Comparison of ENCODE assay signal across 10 cellular contexts in genomic region chr7:137342751-137343482, GRCh38. TPM values are rescaled to one million over a fixed set of nuclear protein-coding genes. Genes with fewer than 3 reads are reported as not detected.
A peak's percentile ranks its signal among the peaks of the same experiment; 100 is the strongest.
DNase-seq lines count a peak whose midpoint lies in the region; ATAC-seq, FAIRE-seq and TF ChIP-seq lines count a peak whose summit lies in the region.
"Had no signal": no experiment of that assay in that cellular context is flagged by ENCODE, and none has a peak within 500 bp of the region (broad histone marks: within the 10 kb centered on the region; RNA-seq: fewer than 3 reads in every experiment).

No MANE protein-coding gene starts in this region.

- H3K4me1 ChIP-seq in ES-I3 (ENCODE audit: insufficient read depth, low read length) (peaks cover 15% of the 10 kb centered on the region), K562 (replicated peaks in 1 of 2; ENCODE audit: control insufficient read depth in 2 of 2, insufficient read depth in 2 of 2, low read length in 2 of 2) (no peaks in the 10 kb centered on the region), iPS DF 6.9 (ENCODE audit: control insufficient read depth, insufficient read depth, low read length) (no peaks in the 10 kb centered on the region), rectal smooth muscle tissue (ENCODE audit: control insufficient read depth, insufficient read depth, low read length) (peaks cover 7% of the 10 kb centered on the region)

- no TSS peak for BruUV-seq in K562 (replicated peaks; lab: Mats Ljungman, UMichigan)

- intact Hi-C loops in K562 (cut with micrococcal nuclease), result no loop called here

- H3K79me2 ChIP-seq in K562 (ENCODE audit: control insufficient read depth, insufficient read depth, low read length), result no peaks in the 10 kb centered on the region

- POLR2A ChIA-PET in K562 (lab: Yijun Ruan, JAX), result interaction anchor here (0.8 kb wide), 1 partner anchor 133 kb away, joined by 4 read pairs; no protein-coding TSS in a partner anchor

- no peak overlapping the region for H3K4me3 ChIP-seq in K562
- H3K4me3 ChIP-seq in iPS DF 6.9 (ENCODE audit: low read length), result peak overlapping the region; percentile 15; the same call in 1 of the 2 replicates
- H3K4me3 ChIP-seq in rectal smooth muscle tissue (ENCODE audit: low read length), result peak overlapping the region; percentile 71

- CTCF ChIA-PET in K562 (lab: Yijun Ruan, JAX; ENCODE audit: low intra/inter-chr PET ratio), result no interaction called here

- ATAC-seq in K562 (no peak), GM21717 (IDR thresholded peaks at IDR 0.05; ENCODE audit: unreplicated experiment) (no peak)
- ATAC-seq: natural killer cell had no signal

- DNase-seq in K562 (ENCODE audit: extremely low read depth in 1 of 4, low spot score in 3 of 4), result no peak
- DNase-seq in iPS DF 6.9 (ENCODE audit: low read depth, low spot score), result no peak
- no peak for DNase-seq in UCSD-AML1 (lab: John Stamatoyannopoulos, UW; ENCODE audit: unreplicated experiment)
- DNase-seq in DMS153 (lab: John Stamatoyannopoulos, UW), result no peak
- no peak for DNase-seq in RPMI8226
- DNase-seq: DND-41, natural killer cell had no signal

- H2AFZ ChIP-seq in K562 (ENCODE audit: low read depth, low read length), result no peak overlapping the region

- TF ChIP-seq POLR2A in K562 (conservative IDR thresholded peaks at IDR 0.05), result no peak

- no peak overlapping the region for H3K4me2 ChIP-seq in K562 (ENCODE audit: insufficient read depth, low read length)

- no peaks in the 10 kb centered on the region for H3K9me3 ChIP-seq in ES-I3 (ENCODE audit: control insufficient read depth, insufficient read depth, low read length)
- H3K9me3 ChIP-seq in K562 (replicated peaks; ENCODE audit: control insufficient read depth, insufficient read depth, low read depth, low read length), result 0 out of 2 replicates have a peak, but pooled peaks cover 2% of the 10 kb centered on the region
- no peaks in the 10 kb centered on the region for H3K9me3 ChIP-seq in iPS DF 6.9 (ENCODE audit: control insufficient read depth, insufficient read depth, low read length)

- no peak for TF ChIP-seq EP300 in K562 (IDR thresholded peaks at IDR 0.05; ENCODE audit: low read length)

- no peak for FAIRE-seq in K562 (lab: Jason Lieb, UNC)

- TF ChIP-seq RAD21 in K562 (CRISPR knock-in tag; conservative IDR thresholded peaks at IDR 0.05 in 1 of 2, IDR thresholded peaks at IDR 0.05 in 1 of 2), result no peak

- no peaks in the 10 kb centered on the region for H3K9me1 ChIP-seq in K562 (ENCODE audit: control insufficient read depth, insufficient read depth, low read length)

- TF ChIP-seq CTCF in K562 (IDR thresholded peaks at IDR 0.05 in 2 of 3, conservative IDR thresholded peaks at IDR 0.05 in 1 of 3; ENCODE audit: insufficient read depth in 2 of 3, low read depth in 1 of 3, low read length in 3 of 3), result no peak

- H3K27ac ChIP-seq in K562 (ENCODE audit: extremely low read depth, low read depth, low read length) (no peak overlapping the region), iPS DF 6.9 (ENCODE audit: low read length) (no peak overlapping the region), rectal smooth muscle tissue (ENCODE audit: low read depth, low read length) (peak overlapping the region; percentile 39)

- in situ Hi-C loops in K562 (cut with MboI), result no loop called here

- H3K36me3 ChIP-seq in ES-I3 (ENCODE audit: insufficient read depth, low read length) (no peaks in the 10 kb centered on the region), K562 (ENCODE audit: control insufficient read depth, insufficient read depth, low read length) (no peaks in the 10 kb centered on the region), iPS DF 6.9 (ENCODE audit: control insufficient read depth, insufficient read depth, low read length) (no peaks in the 10 kb centered on the region), rectal smooth muscle tissue (ENCODE audit: control insufficient read depth, insufficient read depth, low read length) (no peaks in the 10 kb centered on the region)

- H3K27me3 ChIP-seq in K562 (ENCODE audit: control insufficient read depth in 2 of 2, insufficient read depth in 2 of 2, low read length in 2 of 2), result no peaks in the 10 kb centered on the region
- no peaks in the 10 kb centered on the region for H3K27me3 ChIP-seq in iPS DF 6.9 (ENCODE audit: control insufficient read depth, insufficient read depth, low read length)
- H3K27me3 ChIP-seq in rectal smooth muscle tissue (ENCODE audit: control insufficient read depth, insufficient read depth, low read length), result no peaks in the 10 kb centered on the region

- no peaks in the 10 kb centered on the region for H4K20me1 ChIP-seq in K562 (replicated peaks; ENCODE audit: control insufficient read depth, insufficient read depth, low read length)

- peak overlapping the region; percentile 59 for H3K9ac ChIP-seq in ES-I3 (ENCODE audit: low read depth, low read length)
- no peak overlapping the region for H3K9ac ChIP-seq in K562 (ENCODE audit: insufficient read depth in 1 of 2, low read depth in 2 of 2, low read length in 2 of 2)
- H3K9ac ChIP-seq in rectal smooth muscle tissue (ENCODE audit: low read length), result peak overlapping the region; percentile 41

- 0% methylated on average over 12 of the region's 12 CpGs for WGBS in K562 (ENCODE audit: insufficient coverage, low coverage, missing lambda C conversion rate)
- WGBS in iPS DF 6.9 (ENCODE audit: insufficient coverage, insufficient read length), result no CpG with 5 or more reads among the region's 12 CpGs

TF ChIP-seq in K562, 482 proteins besides CTCF, POLR2A, EP300 and RAD21:
- TF ChIP-seq ERF (CRISPR knock-in tag; IDR thresholded peaks at IDR 0.05), result 0 out of 2 replicates have a peak, but pooled peaks have one; percentile 17
- TF ChIP-seq ETS1 (conservative IDR thresholded peaks at IDR 0.05; ENCODE audit: control insufficient read depth, low read depth, low read length), result no peak

RNA-seq across cellular contexts. Expression of gene PTN, which starts 0.6 kb away (rescaled TPM):
- total RNA-seq in K562 (2011; cell fraction: chromatin; rRNA removed; ENCODE audit: low replicate concordance), result not detected in 2 replicates
- not detected in 2 replicates for total RNA-seq in K562 (2011; cell fraction: nucleolus; rRNA removed)
- total RNA-seq in K562 (2011; cell fraction: nucleoplasm; rRNA removed), result not detected in 2 replicates
- total RNA-seq in K562 (2014; rRNA removed), result not detected in 2 replicates
- not detected in 2 replicates for total RNA-seq in K562 (2014; rRNA removed; fragmentation: Illumina TruSeq; extraction: Trizol)
- total RNA-seq in K562 (2015; rRNA removed; fragmentation: Illumina TruSeq; extraction: Trizol), result not detected in 2 replicates
- not detected in 2 replicates for total RNA-seq in K562 (2021)
- polyA plus RNA-seq in K562 (2011; rRNA removed), result not detected in 2 replicates
- polyA plus RNA-seq in K562 (2011; cell fraction: cytosol; rRNA removed), result not detected in 2 replicates
- polyA plus RNA-seq in K562 (2011; cell fraction: nucleus; rRNA removed), result not detected in 2 replicates
- not detected in 2 replicates for polyA plus RNA-seq in K562 (2012)
- polyA plus RNA-seq in K562 (2014; fragmentation: Illumina TruSeq; extraction: Trizol), result not detected in 2 replicates
- not detected for polyA plus RNA-seq in K562 (2014; fragmentation: Nextera tagmentation; extraction: Ambion mirVana)
- not detected in 2 replicates for polyA plus RNA-seq in K562 (2014; rRNA removed)
- not detected in 2 replicates for polyA minus RNA-seq in K562 (2011; rRNA and poly(A)+ RNA removed)
- not detected in 2 replicates for polyA minus RNA-seq in K562 (2011; cell fraction: cytosol; rRNA and poly(A)+ RNA removed)
- polyA minus RNA-seq in K562 (2011; cell fraction: nucleus; rRNA and poly(A)+ RNA removed), result not detected in 2 replicates
- total RNA-seq: natural killer cell had no signal

Comparison
In these comparisons a context has a peak if more than half of its experiments do, and no peak if none do; other contexts are left out.
1. H3K9ac ChIP-seq: peak in ES-I3 (single experiment) and rectal smooth muscle tissue (single experiment); none in K562 (0 of 2).